In the genomic region with DNA sequence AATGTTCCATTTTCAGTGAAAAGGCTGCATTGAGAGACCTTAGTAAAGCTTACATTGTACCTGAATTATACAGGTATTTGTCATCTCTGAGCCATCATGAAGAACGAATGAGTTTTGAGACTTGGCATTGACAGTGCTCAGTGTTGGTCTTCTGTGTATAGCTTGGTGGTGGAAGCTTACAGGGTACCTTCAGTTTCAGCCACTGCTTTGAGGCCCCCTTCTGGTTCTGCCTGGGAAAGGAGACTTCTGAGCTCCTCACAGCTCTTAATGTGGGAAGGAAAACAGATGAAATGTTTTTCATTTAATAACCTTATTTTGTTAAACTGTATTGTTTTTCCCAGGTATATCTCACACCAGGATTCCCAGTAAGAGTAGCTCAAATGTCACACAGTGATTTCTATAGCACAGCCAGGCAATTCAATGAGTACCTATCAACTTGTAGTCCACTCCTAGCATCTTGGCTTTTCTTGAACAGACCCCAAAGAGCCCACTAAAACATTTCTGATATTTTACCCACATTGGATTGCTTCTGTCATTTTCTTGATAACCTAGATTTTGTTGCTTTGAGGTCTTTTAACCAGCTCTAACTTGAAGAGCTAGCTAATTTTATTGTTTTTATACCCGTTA, we compare ENCODE assay signal across 9 cellular contexts. TPM values are rescaled to one million over a fixed set of nuclear protein-coding genes. Genes with fewer than 3 reads are reported as not detected.
DNase-seq lines count a peak whose midpoint lies in the region; TF ChIP-seq lines count a peak whose summit lies in the region.
"Had no signal": no experiment of that assay in that cellular context is flagged by ENCODE, and none has a peak within 500 bp of the region (broad histone marks: within the 10 kb centered on the region; RNA-seq: fewer than 3 reads in every experiment).

No MANE protein-coding gene starts in this region.

- no peaks in the 10 kb centered on the region for H4K20me1 ChIP-seq in KMS-11 (ENCODE audit: insufficient read depth)

- H3K4me1 ChIP-seq in KMS-11 (ENCODE audit: low read depth, poor library complexity, severe bottlenecking) = peaks cover 17% of the 10 kb centered on the region

- TF ChIP-seq CTCF in GM12864 (IDR thresholded peaks at IDR 0.05; ENCODE audit: low read depth, low read length, missing control alignments) (peak; percentile 45), KMS-11 (conservative IDR thresholded peaks at IDR 0.05; ENCODE audit: low read depth, low read length) (peak; percentile 55), WI38 (IDR thresholded peaks at IDR 0.05; ENCODE audit: low read depth, low read length) (0 out of 2 replicates have a peak, but pooled peaks have one; percentile 12), fibroblast of villous mesenchyme (IDR thresholded peaks at IDR 0.05; ENCODE audit: insufficient read depth, low read depth, low read length) (peak; percentile 69)

- no peaks in the 10 kb centered on the region for H3K27me3 ChIP-seq in KMS-11 (ENCODE audit: insufficient read depth, low read depth)
- H3K27me3 ChIP-seq: Peyer's patch had no signal

- no peak overlapping the region; the same call in 1 of the 2 replicates for H3K4me2 ChIP-seq in KMS-11

- no peak overlapping the region for H2AFZ ChIP-seq in KMS-11 (ENCODE audit: low read depth)

- no peak overlapping the region for H3K4me3 ChIP-seq in GM12864 (ENCODE audit: low read depth, low read length)
- no peak overlapping the region for H3K4me3 ChIP-seq in KMS-11 (IDR thresholded peaks at IDR 0.05; ENCODE audit: insufficient read depth, low read depth, low read length)
- H3K4me3 ChIP-seq in WI38 (ENCODE audit: low read depth, low read length) = no peak overlapping the region
- H3K4me3 ChIP-seq in fibroblast of villous mesenchyme (ENCODE audit: low read depth, low read length) = no peak overlapping the region
- no peak overlapping the region for H3K4me3 ChIP-seq in skeletal muscle cell (ENCODE audit: low read depth, low read length)
- H3K4me3 ChIP-seq: Peyer's patch had no signal

- no peaks in the 10 kb centered on the region for H3K79me2 ChIP-seq in KMS-11 (ENCODE audit: insufficient read depth, low read depth)

- H3K27ac ChIP-seq in KMS-11 = no peak overlapping the region
- H3K27ac ChIP-seq: Peyer's patch had no signal

- DNase-seq in AG08395 (ENCODE audit: low spot score) (peak; percentile 19), GM12864 (ENCODE audit: low read depth) (peak; percentile 7), HCEC 1CT (peak; percentile 45), fibroblast of villous mesenchyme (ENCODE audit: low read depth) (peak; percentile 50), skeletal muscle cell (ENCODE audit: low read depth) (peak; percentile 10), NCI-H128 (lab: John Stamatoyannopoulos, UW; ENCODE audit: unreplicated experiment) (no peak)

- H3K9ac ChIP-seq in KMS-11 = no peak overlapping the region

- H3K36me3 ChIP-seq in KMS-11 (ENCODE audit: insufficient read depth) = no peaks in the 10 kb centered on the region
- H3K36me3 ChIP-seq: Peyer's patch had no signal

RNA-seq across cellular contexts. Expression of a gene that starts 5.6 kb away (rescaled TPM):
- total RNA-seq in fibroblast of villous mesenchyme = 2.2 and 2.6 TPM in 2 replicates

RNA-seq across cellular contexts. Expression of a gene that starts 6.4 kb away (rescaled TPM):
- 79.9 and 84.1 TPM in 2 replicates for total RNA-seq in fibroblast of villous mesenchyme

Comparison
In these comparisons a context has a peak if more than half of its experiments do, and no peak if none do; other contexts are left out.
1. CTCF ChIP-seq: peak in every context shown above with its lines; median percentile 69 in fibroblast of villous mesenchyme; 55 in KMS-11; 45 in GM12864; 12 in WI38.